ENCODE assay signal across 17 cellular contexts in genomic region chr22:27474112-27474571, GRCh38.
DNase-seq lines count a peak whose midpoint lies in the region; ATAC-seq, FAIRE-seq and TF ChIP-seq lines count a peak whose summit lies in the region.
"Had no signal": no experiment of that assay in that cellular context is flagged by ENCODE, and none has a peak within 500 bp of the region (broad histone marks: within the 10 kb centered on the region; RNA-seq: fewer than 3 reads in every experiment).

No MANE protein-coding gene starts in this region.

- H4K20me1 ChIP-seq in BLaER1 treated with 17β-estradiol and CSF1 and Interleukin-3, amounts not matched to agents 10 nM and 100 nM, result no peaks in the 10 kb centered on the region; a peak in 1 of 22 replicates
- H4K20me1 ChIP-seq in PC-3 (ENCODE audit: low read length) (no peaks in the 10 kb centered on the region), H1 (replicated peaks in 1 of 2; ENCODE audit: control insufficient read depth in 1 of 2, insufficient read depth in 2 of 2, low read length in 2 of 2) (peaks cover 0 to 7% of the 10 kb centered on the region in 2 experiments)

- no peaks in the 10 kb centered on the region for H3K9me2 ChIP-seq in PC-3 (replicated peaks; ENCODE audit: low read length)

- H2BK15ac ChIP-seq in H1 (ENCODE audit: low read length), result peak overlapping the region; percentile 78; the same call in 1 of the 2 replicates

- peak overlapping the region; percentile 57; the same call in 1 of the 2 replicates for H3K18ac ChIP-seq in H1 (ENCODE audit: extremely low read depth, low read length)

- no peak overlapping the region for H4K5ac ChIP-seq in H1 (ENCODE audit: insufficient read length, low read depth, low read length)

- TF ChIP-seq CTCF in PC-3 (conservative IDR thresholded peaks at IDR 0.05; ENCODE audit: low read depth, low read length), result no peak
- TF ChIP-seq CTCF in H1 (IDR thresholded peaks at IDR 0.05; ENCODE audit: control extremely low read depth in 1 of 3, insufficient read depth in 1 of 3, low read depth in 1 of 3, low read length in 3 of 3), result no peak
- TF ChIP-seq CTCF in neural crest cell (conservative IDR thresholded peaks at IDR 0.05), result no peak
- no peak for TF ChIP-seq CTCF in sigmoid colon (IDR thresholded peaks at IDR 0.05)
- no peak for TF ChIP-seq CTCF in GM10266 (IDR thresholded peaks at IDR 0.05; ENCODE audit: control insufficient read depth, insufficient read depth, low read depth, missing control alignments)
- TF ChIP-seq CTCF in GM20000 (IDR thresholded peaks at IDR 0.05; ENCODE audit: extremely low read depth, missing control alignments), result no peak

- H3K14ac ChIP-seq in H1 (ENCODE audit: insufficient read length), result no peak overlapping the region

- BruUV-seq in PC-3 (replicated peaks; lab: Mats Ljungman, UMichigan), result no TSS peak

- H2AK5ac ChIP-seq in H1 (ENCODE audit: low read depth, low read length), result peak overlapping the region; percentile 99

- H3F3A ChIP-seq in PC-3 (ENCODE audit: low read length, unreplicated experiment), result peaks cover 5% of the 10 kb centered on the region

- H3K36me3 Mint-ChIP-seq in neural crest cell (ENCODE audit: low read depth), result no peaks in the 10 kb centered on the region

- no peaks in the 10 kb centered on the region for H3K36me3 ChIP-seq in BLaER1 treated with 17β-estradiol and CSF1 and Interleukin-3, amounts not matched to agents 10 nM and 100 nM
- H3K36me3 ChIP-seq in PC-3 (ENCODE audit: low read depth, low read length), result no peaks in the 10 kb centered on the region
- H3K36me3 ChIP-seq in H1 (ENCODE audit: control insufficient read depth in 2 of 4, insufficient read depth in 4 of 4, low read length in 3 of 4), result no peaks in the 10 kb centered on the region
- no peaks in the 10 kb centered on the region for H3K36me3 ChIP-seq in sigmoid colon
- H3K36me3 ChIP-seq: heart right ventricle, right lobe of liver had no signal

- H3K4me1 Mint-ChIP-seq in neural crest cell, result peaks cover 17% of the 10 kb centered on the region

- H3K4me3 Mint-ChIP-seq in neural crest cell, result no peak overlapping the region
- H3K4me3 Mint-ChIP-seq: nephron progenitor cell had no signal

- peak overlapping the region; percentile 12 for H4K91ac ChIP-seq in H1 (replicated peaks; ENCODE audit: insufficient read length, low read length)

- peak overlapping the region; percentile 78; the same call in 1 of the 2 replicates for H2BK12ac ChIP-seq in H1 (ENCODE audit: low read depth, low read length)

- H3K4me2 ChIP-seq in BLaER1 treated with 17β-estradiol and CSF1 and Interleukin-3, amounts not matched to agents 10 nM and 100 nM, result peak overlapping the region in 9 of 11 experiments; percentile 43 to 85 (median 76); a peak in 18 of 22 replicates
- peak overlapping the region; percentile 42 for H3K4me2 ChIP-seq in PC-3 (ENCODE audit: low read length)
- no peak overlapping the region for H3K4me2 ChIP-seq in H1 (ENCODE audit: insufficient read depth in 1 of 2, low read depth in 2 of 2, low read length in 2 of 2)

- H3K79me1 ChIP-seq in H1 (ENCODE audit: low read depth, low read length), result no peaks in the 10 kb centered on the region

- peaks cover 15% of the 10 kb centered on the region for H3K27me3 Mint-ChIP-seq in neural crest cell (ENCODE audit: low read depth)

- peak overlapping the region; percentile 82; the same call in 1 of the 2 replicates for H2BK20ac ChIP-seq in H1 (ENCODE audit: low read length)

- peaks cover 2% of the 10 kb centered on the region for H3K9me3 Mint-ChIP-seq in neural crest cell
- H3K9me3 Mint-ChIP-seq: nephron progenitor cell had no signal

- H3K9me3 ChIP-seq in BLaER1 treated with 17β-estradiol and CSF1 and Interleukin-3, amounts not matched to agents 10 nM and 100 nM (replicated peaks in 1 of 11), result no peaks in the 10 kb centered on the region
- H3K9me3 ChIP-seq in PC-3 (ENCODE audit: low read length), result no peaks in the 10 kb centered on the region
- H3K9me3 ChIP-seq in H1 (ENCODE audit: insufficient read depth in 2 of 2, low read depth in 1 of 2, low read length in 1 of 2), result no peaks in the 10 kb centered on the region
- no peaks in the 10 kb centered on the region for H3K9me3 ChIP-seq in sigmoid colon
- H3K9me3 ChIP-seq: heart right ventricle, right lobe of liver had no signal

- no peak overlapping the region for H2AFZ ChIP-seq in PC-3 (ENCODE audit: low read length)
- H2AFZ ChIP-seq in H1 (ENCODE audit: low read length), result no peak overlapping the region

- peak overlapping the region; percentile 97 for H3K27ac Mint-ChIP-seq in neural crest cell (ENCODE audit: unreplicated experiment)
- H3K27ac Mint-ChIP-seq: nephron progenitor cell had no signal

- no peak overlapping the region for H3K23ac ChIP-seq in H1 (ENCODE audit: insufficient read length)

- no peak overlapping the region for H2BK5ac ChIP-seq in H1 (ENCODE audit: low read depth, low read length)

- no peak for TF ChIP-seq POLR2A in H1 (IDR thresholded peaks at IDR 0.05; ENCODE audit: control extremely low read depth in 1 of 2, low read depth in 2 of 2, low read length in 2 of 2)
- no peak for TF ChIP-seq POLR2A in sigmoid colon (IDR thresholded peaks at IDR 0.05)

- TF ChIP-seq EP300 in H1 (IDR thresholded peaks at IDR 0.05; ENCODE audit: borderline replicate concordance in 1 of 2, low read depth in 2 of 2, low read length in 2 of 2) (no peak), sigmoid colon (IDR thresholded peaks at IDR 0.05) (no peak)

- WGBS in H1 (ENCODE audit: extremely low coverage in 1 of 2, insufficient coverage in 1 of 2, insufficient read length in 1 of 2, insufficient replicate concordance in 2 of 2, low coverage in 1 of 2, low lambda C conversion rate in 2 of 2, missing lambda C conversion rate in 1 of 2), 2 experiments, result 79% methylated on average over 8 of the region's 9 CpGs; no CpG with 5 or more reads in 1 of the 2 experiments
- 84 to 87% methylated on average over 9 of the region's 9 CpGs for WGBS in sigmoid colon, 2 donors

- POLR2A ChIA-PET in PC-3 (lab: Charles Lee; ENCODE audit: unreplicated experiment), result interaction anchor here (0.7 kb wide), 1 partner anchor 445 kb away, joined by 6 read pairs; no protein-coding TSS in a partner anchor
- POLR2A ChIA-PET in H1 (lab: Charles Lee; ENCODE audit: partially characterized antibody), result interaction anchor here (1.0 to 2.6 kb wide), 4 partner anchors 11 to 57 kb away, joined by 3 to 8 read pairs (median 6); no protein-coding TSS in a partner anchor

- intact Hi-C loops in PC-3 (cut with micrococcal nuclease), result no loop called here
- intact Hi-C loops in sigmoid colon (cut with DNase I), result no loop called here

- DNase-seq in PC-3, result peak; percentile 77
- DNase-seq in H1 (ENCODE audit: low read depth in 1 of 2, low spot score in 2 of 2), result no peak
- no peak for DNase-seq in neural crest cell (ENCODE audit: low read depth, low spot score)
- DNase-seq in sigmoid colon, result no peak
- no peak for DNase-seq in GM10266 (ENCODE audit: extremely low spot score)
- no peak for DNase-seq in GM20000 (ENCODE audit: low spot score)
- DNase-seq in SIG-M5 (lab: John Stamatoyannopoulos, UW), result no peak
- DNase-seq: activated CD4-positive, alpha-beta T cell treated with anti-CD3 and anti-CD28 coated beads, Interleukin-2, amount 50 U/mL, for 4 hours; activated naive CD4-positive, alpha-beta T cell treated with anti-CD3 and anti-CD28 coated beads, Interleukin-2, amount 50 U/mL, for 16 hours; activated T-cell treated with anti-CD3 and anti-CD28 coated beads, Interleukin-2, amount 50 U/mL, for 1 hour; heart right ventricle; nephron progenitor cell; right lobe of liver; stimulated activated CD4-positive, alpha-beta T cell treated with anti-CD3 and anti-CD28 coated beads, Interleukin-2, amount 100 ng/mL, for 48 hours had no signal

- H4K8ac ChIP-seq in H1 (ENCODE audit: extremely low read depth, insufficient read depth, low read length), result no peak overlapping the region

- no peak overlapping the region for H3K4ac ChIP-seq in H1 (replicated peaks; ENCODE audit: insufficient read length, low read depth, low read length)

- TF ChIP-seq RAD21 in H1 (IDR thresholded peaks at IDR 0.05 in 1 of 2, conservative IDR thresholded peaks at IDR 0.05 in 1 of 2; ENCODE audit: low read depth in 2 of 2, low read length in 2 of 2), result no peak

- no peak for FAIRE-seq in H1 (lab: Jason Lieb, UNC)
- FAIRE-seq: islet of Langerhans, K562 had no signal

- H3K27me3 ChIP-seq in BLaER1 treated with 17β-estradiol and CSF1 and Interleukin-3, amounts not matched to agents 10 nM and 100 nM, result no peaks in the 10 kb centered on the region
- H3K27me3 ChIP-seq in PC-3 (ENCODE audit: low read length), result no peaks in the 10 kb centered on the region
- H3K27me3 ChIP-seq in H1 (replicated peaks in 1 of 4; ENCODE audit: control insufficient read depth in 3 of 4, extremely low read depth in 1 of 4, insufficient read depth in 3 of 4, low read length in 3 of 4), result peaks cover 0 to 2% (median 0%) of the 10 kb centered on the region in 4 experiments; a peak in 2 of 7 replicates
- no peaks in the 10 kb centered on the region for H3K27me3 ChIP-seq in sigmoid colon
- H3K27me3 ChIP-seq: right lobe of liver had no signal

- H3K23me2 ChIP-seq in H1 (ENCODE audit: low read depth, low read length), result peaks cover 12% of the 10 kb centered on the region; the same call in 1 of the 2 replicates

- no peak overlapping the region for H3K9ac ChIP-seq in BLaER1 treated with 17β-estradiol and CSF1 and Interleukin-3, amounts not matched to agents 10 nM and 100 nM
- H3K9ac ChIP-seq in PC-3 (ENCODE audit: low read length) (peak overlapping the region; percentile 70), H1 (replicated peaks in 1 of 4; ENCODE audit: extremely low read depth in 1 of 4, low read depth in 3 of 4, low read length in 3 of 4) (no peak overlapping the region)

- H3K4me3 ChIP-seq in BLaER1 treated with 17β-estradiol and CSF1 and Interleukin-3, amounts not matched to agents 10 nM and 100 nM, result no peak overlapping the region
- H3K4me3 ChIP-seq in PC-3 (ENCODE audit: low read length) (peak overlapping the region; percentile 14; the same call in 1 of the 2 replicates), H1 (ENCODE audit: extremely low read depth in 1 of 4, insufficient read depth in 2 of 4, low read depth in 3 of 4, low read length in 4 of 4) (no peak overlapping the region), sigmoid colon (no peak overlapping the region)
- H3K4me3 ChIP-seq: heart right ventricle, K562, right lobe of liver had no signal

- no peak overlapping the region for H2BK120ac ChIP-seq in H1 (replicated peaks; ENCODE audit: low read depth, low read length)

- H3K79me2 ChIP-seq in PC-3 (ENCODE audit: low read length) (peaks cover 17% of the 10 kb centered on the region), H1 (ENCODE audit: control insufficient read depth in 1 of 2, insufficient read depth in 2 of 2, low read length in 2 of 2) (no peaks in the 10 kb centered on the region)

- CTCF ChIA-PET in PC-3 (lab: Charles Lee), result interaction anchor here (0.7 kb wide), 1 partner anchor 195 kb away, joined by 3 read pairs; no protein-coding TSS in a partner anchor
- CTCF ChIA-PET in H1 (lab: Charles Lee; ENCODE audit: partially characterized antibody), result interaction anchor here (0.8 to 1.9 kb wide), 8 partner anchors 10 to 331 kb away, joined by 3 to 8 read pairs (median 4); no protein-coding TSS in a partner anchor

- ATAC-seq in PC-3, result peak; percentile 12; the same call in 1 of the 2 replicates
- ATAC-seq: heart right ventricle, K562 had no signal

- no peak overlapping the region for H3K27ac ChIP-seq in BLaER1 treated with 17β-estradiol and CSF1 and Interleukin-3, amounts not matched to agents 10 nM and 100 nM
- peak overlapping the region; percentile 99 for H3K27ac ChIP-seq in PC-3 (ENCODE audit: low read length)
- no peak overlapping the region for H3K27ac ChIP-seq in H1 (ENCODE audit: low read depth, low read length)
- no peak overlapping the region for H3K27ac ChIP-seq in sigmoid colon
- H3K27ac ChIP-seq: heart right ventricle, right lobe of liver had no signal

- peaks cover 17 to 46% (median 34%) of the 10 kb centered on the region in 10 experiments for H3K4me1 ChIP-seq in BLaER1 treated with 17β-estradiol and CSF1 and Interleukin-3, amounts not matched to agents 10 nM and 100 nM
- peaks cover 45% of the 10 kb centered on the region for H3K4me1 ChIP-seq in PC-3 (ENCODE audit: insufficient read depth, low read length)
- peaks cover 8 to 18% (median 13%) of the 10 kb centered on the region in 4 experiments for H3K4me1 ChIP-seq in H1 (replicated peaks in 1 of 4; ENCODE audit: control insufficient read depth in 3 of 4, insufficient read depth in 4 of 4, low read length in 3 of 4)
- H3K4me1 ChIP-seq in sigmoid colon, result peaks cover 0 to 11% (median 9%) of the 10 kb centered on the region in 4 donors

- no peak overlapping the region for H3K56ac ChIP-seq in H1 (replicated peaks; ENCODE audit: insufficient read length, low read depth, low read length)

Comparison
In these comparisons a context has a peak if more than half of its experiments do, and no peak if none do; other contexts are left out.
1. H3K4me2 ChIP-seq: peak in BLaER1 treated with 17β-estradiol and CSF1 and Interleukin-3, amounts not matched to agents 10 nM and 100 nM (9 of 11) and PC-3 (single experiment); none in H1 (0 of 2).